8 cellular contexts compared by ENCODE assay signal in genomic region chr6:111210074-111210729, GRCh38.
DNase-seq lines count a peak whose midpoint lies in the region; ATAC-seq, FAIRE-seq and TF ChIP-seq lines count a peak whose summit lies in the region.

No MANE protein-coding gene starts in this region.

- no peaks in the 10 kb centered on the region for H3K9me3 ChIP-seq in Panc1 (ENCODE audit: control insufficient read depth, insufficient read depth, low read depth, low read length)

- H3K27ac ChIP-seq in Panc1 (ENCODE audit: low read length), result no peak overlapping the region
- no peak overlapping the region for H3K27ac ChIP-seq in brain microvascular endothelial cell

- H3K4me1 Mint-ChIP-seq in Calu3 (ENCODE audit: low read depth, unreplicated experiment), result no peaks in the 10 kb centered on the region
- H3K4me1 Mint-ChIP-seq in stimulated activated naive CD8-positive, alpha-beta T cell treated with anti-CD3 and anti-CD28 coated beads, Interleukin-15, amount 100 ng/mL, for 72 hours, result peaks cover 15% of the 10 kb centered on the region

- intact Hi-C loops in Calu3 (cut with micrococcal nuclease; ENCODE audit: unreplicated experiment), result loop anchor here (1.0 to 5.0 kb wide), 3 partner anchors 153 to 199 kb away; no protein-coding TSS in a partner anchor
- intact Hi-C loops in Panc1 (cut with micrococcal nuclease; ENCODE audit: unreplicated experiment), result loop anchor here (1.0 to 5.0 kb wide), 2 partner anchors 153 to 198 kb away; no protein-coding TSS in a partner anchor

- H3K36me3 Mint-ChIP-seq in Calu3 (ENCODE audit: insufficient read depth, unreplicated experiment), result no peaks in the 10 kb centered on the region

- peak; percentile 53 for TF ChIP-seq CTCF in Calu3 (IDR thresholded peaks at IDR 0.05; ENCODE audit: unreplicated experiment)
- peak; percentile 93 for TF ChIP-seq CTCF in Panc1 (IDR thresholded peaks at IDR 0.05)
- TF ChIP-seq CTCF in brain microvascular endothelial cell (IDR thresholded peaks at IDR 0.05; ENCODE audit: low read depth, low read length, missing control alignments), result peak; percentile 67

- no peak overlapping the region for H3K4me3 Mint-ChIP-seq in Calu3 (ENCODE audit: low read depth, unreplicated experiment)
- no peak overlapping the region for H3K4me3 Mint-ChIP-seq in stimulated activated naive CD8-positive, alpha-beta T cell treated with anti-CD3 and anti-CD28 coated beads, Interleukin-15, amount 100 ng/mL, for 72 hours

- peak; percentile 38 for DNase-seq in Calu3
- peak; percentile 81 to 93 for DNase-seq in Kasumi-1 (lab: John Stamatoyannopoulos, UW)
- DNase-seq in Panc1 (ENCODE audit: low read depth, low spot score), result peak; percentile 73
- peak; percentile 47 for DNase-seq in brain microvascular endothelial cell
- peak; percentile 16 to 45 for DNase-seq in stimulated activated naive CD8-positive, alpha-beta T cell treated with anti-CD3 and anti-CD28 coated beads, Interleukin-15, amount 100 ng/mL, for 72 hours

- peak; percentile 97 for FAIRE-seq in islet of Langerhans (lab: Jason Lieb, UNC)

- peaks cover 6% of the 10 kb centered on the region; the same call in 1 of the 2 replicates for H3K27me3 ChIP-seq in Panc1 (ENCODE audit: control insufficient read depth, insufficient read depth, low read length)
- no peaks in the 10 kb centered on the region for H3K27me3 ChIP-seq in brain microvascular endothelial cell (replicated peaks)

- in situ Hi-C loops in Panc1 (cut with HindIII; ENCODE audit: low pct_unique_long_range_greater_than_20kb, low sequenced_read_pairs) (no loop called here), brain microvascular endothelial cell (cut with HindIII; ENCODE audit: low pct_ligation_motif_present, low sequenced_read_pairs) (no loop called here)

- BruUV-seq in Calu3 (replicated peaks; lab: Mats Ljungman, UMichigan), result no TSS peak
- BruUV-seq in Panc1 (replicated peaks; lab: Mats Ljungman, UMichigan), result no TSS peak

- no peak overlapping the region for H3K27ac Mint-ChIP-seq in Calu3 (ENCODE audit: unreplicated experiment)
- H3K27ac Mint-ChIP-seq in stimulated activated naive CD8-positive, alpha-beta T cell treated with anti-CD3 and anti-CD28 coated beads, Interleukin-15, amount 100 ng/mL, for 72 hours, result no peak overlapping the region

- no peaks in the 10 kb centered on the region for H3K27me3 Mint-ChIP-seq in Calu3 (ENCODE audit: unreplicated experiment)
- no peaks in the 10 kb centered on the region for H3K27me3 Mint-ChIP-seq in stimulated activated naive CD8-positive, alpha-beta T cell treated with anti-CD3 and anti-CD28 coated beads, Interleukin-15, amount 100 ng/mL, for 72 hours

- POLR2A ChIA-PET in Panc1 (lab: Charles Lee), result no interaction called here

- ATAC-seq in GM19035 (IDR thresholded peaks at IDR 0.05; ENCODE audit: unreplicated experiment) (peak; percentile 70), Panc1 (peak; percentile 91), HG03521 (IDR thresholded peaks at IDR 0.05; ENCODE audit: unreplicated experiment) (no peak)
- ATAC-seq in stimulated activated naive CD8-positive, alpha-beta T cell treated with anti-CD3 and anti-CD28 coated beads, Interleukin-15, amount 100 ng/mL, for 72 hours, result peak; percentile 67

- H3K4me3 ChIP-seq in Panc1 (ENCODE audit: low read depth in 2 of 2, low read length in 2 of 2) (no peak overlapping the region), brain microvascular endothelial cell (ENCODE audit: low read depth, low read length) (no peak overlapping the region)

- H3K36me3 ChIP-seq in Panc1 (ENCODE audit: control insufficient read depth, insufficient read depth, low read length) (no peaks in the 10 kb centered on the region), brain microvascular endothelial cell (replicated peaks) (no peaks in the 10 kb centered on the region)

- H3K4me1 ChIP-seq in Panc1 (ENCODE audit: control insufficient read depth, insufficient read depth, low read length), result no peaks in the 10 kb centered on the region

- no peaks in the 10 kb centered on the region for H3K9me3 Mint-ChIP-seq in Calu3 (ENCODE audit: low read depth, unreplicated experiment)
- no peaks in the 10 kb centered on the region for H3K9me3 Mint-ChIP-seq in stimulated activated naive CD8-positive, alpha-beta T cell treated with anti-CD3 and anti-CD28 coated beads, Interleukin-15, amount 100 ng/mL, for 72 hours

- CTCF ChIA-PET in Calu3 (lab: Charles Lee), result interaction anchor here (0.5 to 2.8 kb wide), 6 partner anchors 89 to 199 kb away, joined by 3 to 17 read pairs (median 6); no protein-coding TSS in a partner anchor
- CTCF ChIA-PET in Panc1 (lab: Charles Lee), result interaction anchor here (0.5 to 1.2 kb wide), 5 partner anchors 152 to 219 kb away, joined by 3 to 10 read pairs (median 4); no protein-coding TSS in a partner anchor

Comparison
In these comparisons a context has a peak if more than half of its experiments do, and no peak if none do; other contexts are left out.
1. DNase-seq: peak in every context shown above with its lines; median percentile 87 in Kasumi-1; 73 in Panc1; 47 in brain microvascular endothelial cell; 38 in Calu3; 30 in stimulated activated naive CD8-positive, alpha-beta T cell treated with anti-CD3 and anti-CD28 coated beads, Interleukin-15, amount 100 ng/mL, for 72 hours.